Comparison of ENCODE assay signal across 26 cellular contexts in genomic region chr9:1977026-1977425, GRCh38.
"Had no signal": no experiment of that assay in that cellular context is flagged by ENCODE, and none has a peak within 500 bp of the region (broad histone marks: within the 10 kb centered on the region; RNA-seq: fewer than 3 reads in every experiment).

No MANE protein-coding gene starts in this region.

- H3K36me3 Mint-ChIP-seq: activated naive CD4-positive, alpha-beta T cell treated with anti-CD3 and anti-CD28 coated beads, Interleukin-2, amount 10 ng/mL, durations not matched to agents 7 days and 5 days; brain had no signal

- H3K27ac Mint-ChIP-seq: activated CD4-positive, alpha-beta memory T cell treated with anti-CD3 and anti-CD28 coated beads, Interleukin-2, amount 10 ng/mL, durations not matched to agents 7 days and 5 days; activated CD4-positive, alpha-beta T cell treated with anti-CD3 and anti-CD28 coated beads, Interleukin-2, amount 10 ng/mL, durations not matched to agents 7 days and 5 days; activated naive CD4-positive, alpha-beta T cell treated with anti-CD3 and anti-CD28 coated beads, Interleukin-2, amount 10 ng/mL, durations not matched to agents 7 days and 5 days; activated naive CD4-positive, alpha-beta T cell treated with anti-CD3 and anti-CD28 coated beads, Interleukin-2, amount 50 U/mL, for 72 hours; activated naive CD8-positive, alpha-beta T cell treated with anti-CD3 and anti-CD28 coated beads, Interleukin-2, amount 10 ng/mL, durations not matched to agents 7 days and 5 days; activated T-cell treated with anti-CD3 and anti-CD28 coated beads, Interleukin-2, amount 50 U/mL, for 24 hours; activated T-cell treated with anti-CD3 and anti-CD28 coated beads, Interleukin-2, amount 50 U/mL, for 72 hours; effector memory CD8-positive, alpha-beta T cell; T-helper 17 cell; WTC11 had no signal

- DNase-seq: activated CD4-positive, alpha-beta memory T cell treated with anti-CD3 and anti-CD28 coated beads, Interleukin-2, amount 10 ng/mL, durations not matched to agents 7 days and 5 days; activated CD4-positive, alpha-beta T cell treated with anti-CD3 and anti-CD28 coated beads for 1 hour; activated CD4-positive, alpha-beta T cell treated with anti-CD3 and anti-CD28 coated beads for 4 hours; activated CD4-positive, alpha-beta T cell treated with anti-CD3 and anti-CD28 coated beads, Interleukin-2, amount 10 ng/mL, durations not matched to agents 7 days and 5 days; activated CD4-positive, alpha-beta T cell treated with anti-CD3 and anti-CD28 coated beads, Interleukin-2, amount 50 U/mL, for 4 hours; activated CD8-positive, alpha-beta memory T cell treated with anti-CD3 and anti-CD28 coated beads, Interleukin-2, amount 50 U/mL, for 48 hours; activated gamma-delta T cell; activated naive CD4-positive, alpha-beta T cell; activated naive CD4-positive, alpha-beta T cell treated with anti-CD3 and anti-CD28 coated beads, Interleukin-2, amount 10 ng/mL, durations not matched to agents 7 days and 5 days; activated naive CD8-positive, alpha-beta T cell treated with anti-CD3 and anti-CD28 coated beads, Interleukin-2, amount 10 ng/mL, durations not matched to agents 7 days and 5 days; activated T-cell treated with anti-CD3 and anti-CD28 coated beads for 4 hours; activated T-cell treated with anti-CD3 and anti-CD28 coated beads, Interleukin-2, amount 50 U/mL, for 24 hours; activated T-cell treated with anti-CD3 and anti-CD28 coated beads, Interleukin-2, amount 50 U/mL, for 72 hours; cortex of kidney; dermis blood vessel endothelial cell; effector CD4-positive, alpha-beta T cell; effector memory CD8-positive, alpha-beta T cell; foreskin melanocyte; heart right ventricle; T-helper 1 cell; T-helper 17 cell had no signal

- H3K27me3 Mint-ChIP-seq: activated CD4-positive, alpha-beta memory T cell treated with anti-CD3 and anti-CD28 coated beads, Interleukin-2, amount 10 ng/mL, durations not matched to agents 7 days and 5 days; activated naive CD4-positive, alpha-beta T cell treated with anti-CD3 and anti-CD28 coated beads, Interleukin-2, amount 10 ng/mL, durations not matched to agents 7 days and 5 days; activated naive CD8-positive, alpha-beta T cell treated with anti-CD3 and anti-CD28 coated beads, Interleukin-2, amount 10 ng/mL, durations not matched to agents 7 days and 5 days; activated T-cell treated with anti-CD3 and anti-CD28 coated beads, Interleukin-2, amount 50 U/mL, for 24 hours; brain; central memory CD8-positive, alpha-beta T cell; effector memory CD8-positive, alpha-beta T cell had no signal

- H3K4me1 Mint-ChIP-seq: activated CD4-positive, alpha-beta T cell treated with anti-CD3 and anti-CD28 coated beads, Interleukin-2, amount 10 ng/mL, durations not matched to agents 7 days and 5 days; activated naive CD4-positive, alpha-beta T cell treated with anti-CD3 and anti-CD28 coated beads, Interleukin-2, amount 10 ng/mL, durations not matched to agents 7 days and 5 days; activated naive CD8-positive, alpha-beta T cell treated with anti-CD3 and anti-CD28 coated beads, Interleukin-2, amount 10 ng/mL, durations not matched to agents 7 days and 5 days; central memory CD8-positive, alpha-beta T cell; T-helper 17 cell; WTC11 had no signal

- H3K4me3 Mint-ChIP-seq: activated CD4-positive, alpha-beta memory T cell treated with anti-CD3 and anti-CD28 coated beads, Interleukin-2, amount 10 ng/mL, durations not matched to agents 7 days and 5 days; activated CD4-positive, alpha-beta T cell treated with anti-CD3 and anti-CD28 coated beads, Interleukin-2, amount 10 ng/mL, durations not matched to agents 7 days and 5 days; activated naive CD4-positive, alpha-beta T cell treated with anti-CD3 and anti-CD28 coated beads, Interleukin-2, amount 10 ng/mL, durations not matched to agents 7 days and 5 days; activated naive CD8-positive, alpha-beta T cell treated with anti-CD3 and anti-CD28 coated beads, Interleukin-2, amount 10 ng/mL, durations not matched to agents 7 days and 5 days; activated T-cell treated with anti-CD3 and anti-CD28 coated beads, Interleukin-2, amount 50 U/mL, for 24 hours; activated T-cell treated with anti-CD3 and anti-CD28 coated beads, Interleukin-2, amount 50 U/mL, for 72 hours; brain; central memory CD8-positive, alpha-beta T cell; effector memory CD8-positive, alpha-beta T cell; T-helper 17 cell; WTC11 had no signal

- ATAC-seq: activated naive CD4-positive, alpha-beta T cell treated with anti-CD3 and anti-CD28 coated beads, Interleukin-2, amount 50 U/mL, for 72 hours; activated T-cell treated with anti-CD3 and anti-CD28 coated beads, Interleukin-2, amount 50 U/mL, for 72 hours; effector memory CD8-positive, alpha-beta T cell; gastroesophageal sphincter; heart right ventricle; T-helper 17 cell; WTC11 had no signal

- H3K9me3 Mint-ChIP-seq: central memory CD8-positive, alpha-beta T cell; effector memory CD8-positive, alpha-beta T cell had no signal
